In the genomic region with DNA sequence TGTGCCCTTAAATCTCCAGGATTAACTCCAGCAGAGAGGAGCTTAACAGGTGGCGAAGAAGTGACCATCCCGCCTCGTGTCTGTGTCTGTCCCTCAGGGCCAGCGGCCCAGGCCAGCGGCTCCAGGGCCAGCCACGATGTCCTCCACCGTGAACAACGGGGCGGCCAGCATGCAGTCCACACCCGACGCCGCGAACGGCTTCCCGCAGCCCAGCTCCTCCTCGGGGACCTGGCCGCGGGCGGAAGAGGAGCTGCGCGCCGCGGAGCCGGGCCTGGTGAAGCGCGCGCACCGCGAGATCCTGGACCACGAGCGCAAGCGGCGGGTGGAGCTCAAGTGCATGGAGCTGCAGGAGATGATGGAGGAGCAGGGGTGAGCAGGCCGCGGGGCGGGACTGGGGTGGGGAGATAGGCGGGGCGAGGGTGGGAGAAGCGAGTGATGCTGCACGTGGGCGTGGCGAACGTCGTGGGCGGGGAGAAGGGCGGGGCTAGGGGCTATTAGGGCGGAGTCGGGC, we compare ENCODE assay signal across 8 cellular contexts. TPM values are rescaled to one million over a fixed set of nuclear protein-coding genes. Genes with fewer than 3 reads are reported as not detected.
DNase-seq lines count a peak whose midpoint lies in the region; ATAC-seq and TF ChIP-seq lines count a peak whose summit lies in the region.

No MANE protein-coding gene starts in this region.

- H2AFZ ChIP-seq in KMS-11 (ENCODE audit: low read depth) = peak overlapping the region; percentile 36; the same call in 1 of the 2 replicates

- intact Hi-C loops in breast epithelium (cut with DNase I; ENCODE audit: low total_unique reads) = no loop called here

- H3K4me1 ChIP-seq in KMS-11 (ENCODE audit: low read depth, poor library complexity, severe bottlenecking) (peaks cover 9% of the 10 kb centered on the region), breast epithelium (no peaks in the 10 kb centered on the region)

- H3K4me2 ChIP-seq in KMS-11 = peak overlapping the region; percentile 5; the same call in 1 of the 2 replicates

- H3K4me3 Mint-ChIP-seq in immature natural killer cell = peak overlapping the region; percentile 56 to 67 (median 60)

- peaks cover 11 to 21% (median 18%) of the 10 kb centered on the region in 3 donors for H3K27me3 Mint-ChIP-seq in immature natural killer cell (ENCODE audit: low read depth in 3 of 3)

- H3K9ac ChIP-seq in KMS-11 = no peak overlapping the region

- H3K27me3 ChIP-seq in KMS-11 (ENCODE audit: insufficient read depth, low read depth) (peaks cover 42% of the 10 kb centered on the region; the same call in 1 of the 2 replicates), breast epithelium (peaks cover 0 to 57% of the 10 kb centered on the region in 2 donors)

- no peaks in the 10 kb centered on the region for H3K9me3 ChIP-seq in breast epithelium

- no peaks in the 10 kb centered on the region for H3K9me3 Mint-ChIP-seq in immature natural killer cell

- H3K27ac ChIP-seq in KMS-11 = no peak overlapping the region
- no peak overlapping the region for H3K27ac ChIP-seq in breast epithelium

- H3K4me3 ChIP-seq in KMS-11 (IDR thresholded peaks at IDR 0.05; ENCODE audit: insufficient read depth, low read depth, low read length) (no peak overlapping the region), breast epithelium (peak overlapping the region in 2 of 3 donors; percentile 25 to 47)

- no peak for ATAC-seq in GM21528 (IDR thresholded peaks at IDR 0.05; ENCODE audit: low FRiP score, unreplicated experiment)

- DNase-seq in GM10266 (ENCODE audit: extremely low spot score) (peak; percentile 90), breast epithelium (ENCODE audit: low spot score in 2 of 2) (peak in 1 of 2 donors; percentile 57), immature natural killer cell (peak; percentile 52 to 54 (median 54)), NCI-H1694 (lab: John Stamatoyannopoulos, UW) (no peak)
- DNase-seq in activated CD4-positive, CD25-positive, alpha-beta regulatory T cell (lab: John Stamatoyannopoulos, UW) = peak; percentile 9 to 58 (median 38)
- peak; percentile 74 to 86 for DNase-seq in stimulated activated CD4-positive, alpha-beta T cell treated with anti-CD3 and anti-CD28 coated beads, Interleukin-15, amount 100 ng/mL, for 48 hours (ENCODE audit: low read depth in 2 of 2)

- H4K20me1 ChIP-seq in KMS-11 (ENCODE audit: insufficient read depth) = no peaks in the 10 kb centered on the region

- no peaks in the 10 kb centered on the region for H3K79me2 ChIP-seq in KMS-11 (ENCODE audit: insufficient read depth, low read depth)

- no peak for TF ChIP-seq POLR2A in breast epithelium (IDR thresholded peaks at IDR 0.05)

- H3K36me3 Mint-ChIP-seq in immature natural killer cell = no peaks in the 10 kb centered on the region

- no peak for TF ChIP-seq CTCF in GM10266 (IDR thresholded peaks at IDR 0.05; ENCODE audit: control insufficient read depth, insufficient read depth, low read depth, missing control alignments)
- TF ChIP-seq CTCF in KMS-11 (conservative IDR thresholded peaks at IDR 0.05; ENCODE audit: low read depth, low read length) = no peak
- no peak for TF ChIP-seq CTCF in breast epithelium (IDR thresholded peaks at IDR 0.05)

- H3K4me1 Mint-ChIP-seq in immature natural killer cell = peaks cover 5 to 8% of the 10 kb centered on the region in 2 donors

- no peaks in the 10 kb centered on the region for H3K36me3 ChIP-seq in KMS-11 (ENCODE audit: insufficient read depth)
- H3K36me3 ChIP-seq in breast epithelium = no peaks in the 10 kb centered on the region

- no peak overlapping the region for H3K27ac Mint-ChIP-seq in immature natural killer cell

RNA-seq across cellular contexts. Expression of a gene that starts 33.3 kb away (rescaled TPM):
- total RNA-seq in breast epithelium = 1 to 10 TPM; 3.4 to 7.9 (median 3.4) TPM
- polyA plus RNA-seq in immature natural killer cell = not detected
